ENCODE assay signal across 18 cellular contexts in the genomic region with DNA sequence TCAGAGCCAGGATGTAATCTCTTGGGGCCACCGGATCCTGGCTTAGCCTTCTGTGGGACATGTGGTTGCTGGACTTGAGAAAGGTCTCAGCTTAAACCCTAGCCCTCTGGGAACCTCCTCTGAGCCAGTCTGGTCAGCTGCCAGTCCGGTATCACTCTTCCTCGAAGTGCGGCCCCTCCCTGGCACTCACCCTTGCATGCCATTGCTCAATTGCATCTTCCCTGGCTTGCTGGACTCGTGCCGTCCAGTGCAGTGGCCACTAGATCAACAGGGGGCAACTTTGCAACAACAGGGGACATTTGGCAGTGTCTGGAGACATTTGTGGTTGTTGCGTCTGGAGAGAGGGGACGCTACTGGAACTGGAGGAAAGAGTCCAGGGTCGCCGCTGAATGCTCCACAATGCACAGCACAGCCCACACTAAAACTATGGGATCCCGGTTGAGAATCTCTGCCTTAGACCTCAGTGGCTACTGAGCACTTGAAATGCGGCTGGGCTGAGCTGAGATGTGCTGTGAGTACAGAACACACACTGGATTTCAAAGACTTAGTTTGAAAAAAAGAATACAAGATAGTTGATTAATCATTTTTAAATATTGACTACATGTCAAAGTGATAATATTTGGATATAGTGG.
DNase-seq lines count a peak whose midpoint lies in the region; ATAC-seq and TF ChIP-seq lines count a peak whose summit lies in the region.
"Had no signal": no experiment of that assay in that cellular context is flagged by ENCODE, and none has a peak within 500 bp of the region (broad histone marks: within the 10 kb centered on the region; RNA-seq: fewer than 3 reads in every experiment).

No MANE protein-coding gene starts in this region.

- no peaks in the 10 kb centered on the region for H3K36me3 ChIP-seq in fibroblast of lung (ENCODE audit: control insufficient read depth, insufficient read depth, low read length)
- H3K36me3 ChIP-seq: ovary had no signal

- no peak for TF ChIP-seq CTCF in fibroblast of lung (conservative IDR thresholded peaks at IDR 0.05 in 1 of 2, IDR thresholded peaks at IDR 0.05 in 1 of 2; ENCODE audit: low read depth in 1 of 2, low read length in 2 of 2)

- no peaks in the 10 kb centered on the region for H3K9me3 ChIP-seq in fibroblast of lung (ENCODE audit: control insufficient read depth, insufficient read depth, low read depth, low read length)
- H3K9me3 ChIP-seq: ovary had no signal

- H3K9me3 Mint-ChIP-seq in activated naive CD4-positive, alpha-beta T cell treated with anti-CD3 and anti-CD28 coated beads for 36 hours: no peaks in the 10 kb centered on the region
- H3K9me3 Mint-ChIP-seq in activated T-helper 2 cell treated with anti-CD3 and anti-CD28 coated beads, Interferon-gamma antibody, Interleukin-2, Interleukin-4, amounts not matched to agents 10 μg/mL and 5 μg/mL and 100 μg/mL, durations not matched to agents 14 hours and 24 hours and 36 hours: no peaks in the 10 kb centered on the region
- H3K9me3 Mint-ChIP-seq: activated naive CD4-positive, alpha-beta T cell treated with anti-CD3 and anti-CD28 coated beads, Interleukin-2, amount 50 U/mL, for 24 hours had no signal

- no peak overlapping the region for H3K9ac ChIP-seq in fibroblast of lung (ENCODE audit: insufficient read depth, low read length)

- H3K79me2 ChIP-seq in fibroblast of lung (ENCODE audit: control insufficient read depth, insufficient read depth, low read length): no peaks in the 10 kb centered on the region

- no peak overlapping the region for H3K27ac Mint-ChIP-seq in activated naive CD4-positive, alpha-beta T cell treated with anti-CD3 and anti-CD28 coated beads for 36 hours
- no peak overlapping the region for H3K27ac Mint-ChIP-seq in activated T-helper 2 cell treated with anti-CD3 and anti-CD28 coated beads, Interferon-gamma antibody, Interleukin-2, Interleukin-4, amounts not matched to agents 10 μg/mL and 5 μg/mL and 100 μg/mL, durations not matched to agents 14 hours and 24 hours and 36 hours
- H3K27ac Mint-ChIP-seq: B cell had no signal

- peaks cover 5% of the 10 kb centered on the region for H3K4me1 ChIP-seq in fibroblast of lung (ENCODE audit: control insufficient read depth, extremely low read depth, insufficient read depth, low read length)

- H3K27me3 ChIP-seq in fibroblast of lung (ENCODE audit: control insufficient read depth, insufficient read depth, low read length): no peaks in the 10 kb centered on the region
- H3K27me3 ChIP-seq: ovary had no signal

- no peak for ATAC-seq in HG02973 (IDR thresholded peaks at IDR 0.05; ENCODE audit: unreplicated experiment)

- CTCF ChIA-PET in activated naive CD4-positive, alpha-beta T cell treated with anti-CD3 and anti-CD28 coated beads for 36 hours (lab: Charles Lee): no interaction called here

- H2AFZ ChIP-seq in fibroblast of lung (ENCODE audit: low read length): no peak overlapping the region

- in situ Hi-C loops in Caki2 (cut with HindIII; ENCODE audit: low pct_unique_long_range_greater_than_20kb, low sequenced_read_pairs): no loop called here

- no peak overlapping the region for H3K27ac ChIP-seq in fibroblast of lung (ENCODE audit: insufficient read depth, low read length)
- H3K27ac ChIP-seq: epithelial cell of prostate, ovary had no signal

- H4K20me1 ChIP-seq in fibroblast of lung (ENCODE audit: control insufficient read depth, extremely low read depth, insufficient read depth, low read length): no peaks in the 10 kb centered on the region

- peaks cover 24% of the 10 kb centered on the region for H3K27me3 Mint-ChIP-seq in activated naive CD4-positive, alpha-beta T cell treated with anti-CD3 and anti-CD28 coated beads for 36 hours (ENCODE audit: low read depth)
- no peaks in the 10 kb centered on the region for H3K27me3 Mint-ChIP-seq in activated T-helper 2 cell treated with anti-CD3 and anti-CD28 coated beads, Interferon-gamma antibody, Interleukin-2, Interleukin-4, amounts not matched to agents 10 μg/mL and 5 μg/mL and 100 μg/mL, durations not matched to agents 14 hours and 24 hours and 36 hours (ENCODE audit: low read depth)

- H3K36me3 Mint-ChIP-seq in activated naive CD4-positive, alpha-beta T cell treated with anti-CD3 and anti-CD28 coated beads for 36 hours (ENCODE audit: low read depth): no peaks in the 10 kb centered on the region
- H3K36me3 Mint-ChIP-seq in activated T-helper 2 cell treated with anti-CD3 and anti-CD28 coated beads, Interferon-gamma antibody, Interleukin-2, Interleukin-4, amounts not matched to agents 10 μg/mL and 5 μg/mL and 100 μg/mL, durations not matched to agents 14 hours and 24 hours and 36 hours (ENCODE audit: low read depth): no peaks in the 10 kb centered on the region
- H3K36me3 Mint-ChIP-seq: activated naive CD4-positive, alpha-beta T cell treated with anti-CD3 and anti-CD28 coated beads, Interleukin-2, amount 50 U/mL, for 24 hours had no signal

- peak overlapping the region; percentile 8 for H3K4me2 ChIP-seq in fibroblast of lung (ENCODE audit: extremely low read depth, insufficient read depth, low read length)

- peak; percentile 27 for DNase-seq in Caki2 (ENCODE audit: low read depth)
- DNase-seq in RPMI7951 (ENCODE audit: low read depth): peak; percentile 97
- peak; percentile 23 to 77 for DNase-seq in fibroblast of lung (ENCODE audit: low read depth in 2 of 2)
- DNase-seq in posterior vena cava (ENCODE audit: low spot score): peak; percentile 68
- DNase-seq in cerebellar cortex (ENCODE audit: low spot score): no peak
- no peak for DNase-seq in activated naive CD4-positive, alpha-beta T cell treated with anti-CD3 and anti-CD28 coated beads for 36 hours
- DNase-seq in activated T-helper 2 cell treated with anti-CD3 and anti-CD28 coated beads, Interferon-gamma antibody, Interleukin-2, Interleukin-4, amounts not matched to agents 10 μg/mL and 5 μg/mL and 100 μg/mL, durations not matched to agents 14 hours and 24 hours and 36 hours (ENCODE audit: low spot score): no peak
- DNase-seq: IMR-90; mesendoderm; NCI-H69; ovary; stimulated activated CD8-positive, alpha-beta memory T cell treated with anti-CD3 and anti-CD28 coated beads, Interleukin-4, amount 100 ng/mL, for 48 hours; T1000; trophoblast cell had no signal

- H3K4me3 Mint-ChIP-seq in activated naive CD4-positive, alpha-beta T cell treated with anti-CD3 and anti-CD28 coated beads for 36 hours: no peak overlapping the region
- no peak overlapping the region for H3K4me3 Mint-ChIP-seq in activated T-helper 2 cell treated with anti-CD3 and anti-CD28 coated beads, Interferon-gamma antibody, Interleukin-2, Interleukin-4, amounts not matched to agents 10 μg/mL and 5 μg/mL and 100 μg/mL, durations not matched to agents 14 hours and 24 hours and 36 hours (ENCODE audit: low read depth)
- H3K4me3 Mint-ChIP-seq: activated naive CD4-positive, alpha-beta T cell treated with anti-CD3 and anti-CD28 coated beads, Interleukin-2, amount 50 U/mL, for 24 hours; B cell had no signal

- H3K4me1 Mint-ChIP-seq in activated naive CD4-positive, alpha-beta T cell treated with anti-CD3 and anti-CD28 coated beads for 36 hours (ENCODE audit: low read depth): peaks cover 11% of the 10 kb centered on the region
- peaks cover 3% of the 10 kb centered on the region for H3K4me1 Mint-ChIP-seq in activated T-helper 2 cell treated with anti-CD3 and anti-CD28 coated beads, Interferon-gamma antibody, Interleukin-2, Interleukin-4, amounts not matched to agents 10 μg/mL and 5 μg/mL and 100 μg/mL, durations not matched to agents 14 hours and 24 hours and 36 hours (ENCODE audit: low read depth)
- H3K4me1 Mint-ChIP-seq: B cell had no signal

- intact Hi-C loops in posterior vena cava (cut with DNase I): no loop called here
- intact Hi-C loops in activated naive CD4-positive, alpha-beta T cell treated with anti-CD3 and anti-CD28 coated beads for 36 hours (cut with micrococcal nuclease): no loop called here
- intact Hi-C loops in activated T-helper 2 cell treated with anti-CD3 and anti-CD28 coated beads, Interferon-gamma antibody, Interleukin-2, Interleukin-4, amounts not matched to agents 10 μg/mL and 5 μg/mL and 100 μg/mL, durations not matched to agents 14 hours and 24 hours and 36 hours (cut with micrococcal nuclease): no loop called here

- no peak overlapping the region for H3K4me3 ChIP-seq in fibroblast of lung (replicated peaks in 1 of 4; ENCODE audit: control extremely low read depth in 1 of 4, insufficient read depth in 1 of 4, low read depth in 3 of 4, low read length in 4 of 4)
- H3K4me3 ChIP-seq: ovary had no signal

Comparison
In these comparisons a context has a peak if more than half of its experiments do, and no peak if none do; other contexts are left out.
1. DNase-seq: peak in Caki2 (single experiment), RPMI7951 (single experiment), fibroblast of lung (2 of 2) and posterior vena cava (single experiment); none in cerebellar cortex (single experiment), activated naive CD4-positive, alpha-beta T cell treated with anti-CD3 and anti-CD28 coated beads for 36 hours (single experiment) and activated T-helper 2 cell treated with anti-CD3 and anti-CD28 coated beads, Interferon-gamma antibody, Interleukin-2, Interleukin-4, amounts not matched to agents 10 μg/mL and 5 μg/mL and 100 μg/mL, durations not matched to agents 14 hours and 24 hours and 36 hours (single experiment).